9 cellular contexts compared by ENCODE assay signal in the genomic region with DNA sequence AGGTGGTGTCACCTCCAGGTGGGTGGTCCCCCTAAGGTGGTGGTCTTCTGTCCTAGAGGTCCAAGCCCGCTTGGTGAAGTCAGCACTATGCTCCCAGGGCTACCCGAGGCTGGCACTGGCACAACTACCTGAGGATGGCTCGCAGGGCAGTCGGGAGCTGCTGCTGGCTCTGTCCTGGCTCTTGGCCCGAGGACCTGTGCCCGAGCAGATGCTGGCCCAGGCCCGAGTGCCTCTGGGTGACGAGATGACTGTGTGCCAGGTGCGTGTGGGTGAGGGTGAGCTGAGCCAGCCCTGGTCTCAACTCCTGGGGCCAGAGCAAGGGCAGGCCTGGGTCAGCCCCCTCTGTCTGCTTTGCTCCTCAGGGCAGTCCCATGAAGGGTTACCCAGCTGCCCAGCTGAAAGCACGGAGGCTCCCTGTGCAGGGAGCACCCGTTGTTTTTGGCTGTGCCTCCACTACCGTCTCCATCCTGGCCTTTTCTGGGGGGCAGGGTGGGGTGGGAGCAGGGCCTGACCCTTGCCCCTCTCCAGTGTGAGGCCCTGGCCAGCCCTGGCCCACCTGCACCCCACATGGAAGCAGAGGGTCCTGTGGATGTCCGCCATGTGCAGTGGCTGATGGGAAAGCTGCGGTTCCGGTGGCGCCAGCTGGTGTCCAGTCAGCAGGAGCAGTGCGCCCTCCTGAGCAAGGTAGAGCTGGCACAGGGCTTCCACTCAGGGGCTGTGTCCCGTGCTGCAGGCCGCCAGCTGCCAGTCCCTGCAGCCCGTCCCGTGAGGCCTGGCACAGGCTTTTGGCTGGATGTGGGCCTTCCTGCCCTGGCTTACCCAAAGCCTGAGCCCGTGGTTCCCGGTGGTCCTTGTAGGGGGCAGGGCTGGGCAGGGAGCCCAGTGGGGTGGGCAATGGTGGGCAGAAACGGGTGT. TPM values are rescaled to one million over a fixed set of nuclear protein-coding genes. Genes with fewer than 3 reads are reported as not detected.
A peak's percentile ranks its signal among the peaks of the same experiment; 100 is the strongest.
DNase-seq lines count a peak whose midpoint lies in the region; ATAC-seq, FAIRE-seq and TF ChIP-seq lines count a peak whose summit lies in the region.
"Had no signal": no experiment of that assay in that cellular context is flagged by ENCODE, and none has a peak within 500 bp of the region (broad histone marks: within the 10 kb centered on the region; RNA-seq: fewer than 3 reads in every experiment).

No MANE protein-coding gene starts in this region.

- SMC1A ChIA-PET in GM12878 (lab: Charles Lee; ENCODE audit: uncharacterized antibody, unreplicated experiment), result no interaction called here

- no peak for TF ChIP-seq POLR2A in GM12878 (IDR thresholded peaks at IDR 0.05; ENCODE audit: low read depth, low read length)

- no peak overlapping the region for H2AFZ ChIP-seq in GM12878 (ENCODE audit: control insufficient read depth, low read depth, low read length)

- H3K27ac ChIP-seq in HUES64 (ENCODE audit: low read depth, low read length), result no peak overlapping the region
- H3K27ac ChIP-seq in GM12878 (ENCODE audit: control insufficient read depth, insufficient read depth), result no peak overlapping the region

- H3K4me2 ChIP-seq in GM12878 (ENCODE audit: control insufficient read depth, insufficient read depth), result peak overlapping the region; percentile 93

- peak overlapping the region; percentile 67; the same call in 1 of the 2 replicates for H3K4me3 ChIP-seq in AG04449 (ENCODE audit: low read depth, low read length)
- peak overlapping the region; percentile 40 for H3K4me3 ChIP-seq in HUES64 (ENCODE audit: low read length)
- H3K4me3 ChIP-seq in GM12878, result peak overlapping the region; percentile 73; the same call in 1 of the 2 replicates
- H3K4me3 ChIP-seq in mucosa of descending colon, result no peak overlapping the region

- RAD21 ChIA-PET in GM12878 (lab: Charles Lee; ENCODE audit: unreplicated experiment), result interaction anchor here (0.6 to 2.1 kb wide), 4 partner anchors 10 to 807 kb away, joined by 3 to 9 read pairs (median 4); no protein-coding TSS in a partner anchor

- no TSS peak for BruUV-seq in GM12878 (replicated peaks; lab: Mats Ljungman, UMichigan)

- intact Hi-C loops in GM12878 (cut with micrococcal nuclease; ENCODE audit: unreplicated experiment) (loop anchor here (5.0 kb wide), 1 partner anchor 35 kb away; a partner anchor contains a TSS), mucosa of descending colon (cut with DNase I, micrococcal nuclease) (no loop called here)

- peaks cover 8% of the 10 kb centered on the region for H3K79me2 ChIP-seq in GM12878 (ENCODE audit: control insufficient read depth, insufficient read depth, low read length)

- DNase-seq in AG04449 (ENCODE audit: low read depth, low spot score) (no peak), GM12878 (ENCODE audit: low read depth, low spot score) (no peak), mucosa of descending colon (peak; percentile 20 to 78 (median 55)), D721Med (ENCODE audit: insufficient read length, low spot score) (no peak), glomerular visceral epithelial cell (ENCODE audit: extremely low spot score) (no peak), iPS-NIHi7 (ENCODE audit: extremely low spot score) (no peak)
- DNase-seq: brain microvascular endothelial cell had no signal

- H3K27me3 ChIP-seq in HUES64 (ENCODE audit: insufficient read depth, low read length) (peaks cover 22% of the 10 kb centered on the region), GM12878 (replicated peaks in 1 of 2; ENCODE audit: control insufficient read depth in 2 of 2, insufficient read depth in 2 of 2, low read length in 1 of 2) (no peaks in the 10 kb centered on the region)

- no peak for TF ChIP-seq RAD21 in GM12878 (IDR thresholded peaks at IDR 0.05; ENCODE audit: insufficient read depth, low read depth, low read length)

- TF ChIP-seq CTCF in AG04449 (IDR thresholded peaks at IDR 0.05; ENCODE audit: insufficient read depth, low read length, missing control alignments) (no peak), GM12878 (IDR thresholded peaks at IDR 0.05 in 2 of 3, conservative IDR thresholded peaks at IDR 0.05 in 1 of 3; ENCODE audit: control insufficient read depth in 2 of 3, extremely low read depth in 1 of 3, insufficient read depth in 1 of 3, low read depth in 3 of 3, low read length in 3 of 3) (no peak), mucosa of descending colon (IDR thresholded peaks at IDR 0.05) (no peak), D721Med (IDR thresholded peaks at IDR 0.05; ENCODE audit: insufficient read depth, missing control alignments) (no peak)

- no peak for TF ChIP-seq EP300 in GM12878 (IDR thresholded peaks at IDR 0.05; ENCODE audit: borderline replicate concordance in 1 of 2, control insufficient read depth in 1 of 2, low read depth in 2 of 2, low read length in 2 of 2)

- no peak overlapping the region for H3K9ac ChIP-seq in HUES64 (ENCODE audit: low read depth, low read length)
- no peak overlapping the region; the same call in 1 of the 2 replicates for H3K9ac ChIP-seq in GM12878 (ENCODE audit: control insufficient read depth, insufficient read depth, low read length)

- POLR2A ChIA-PET in AG04449 (lab: Yijun Ruan, JAX) (interaction anchor here (0.7 kb wide), 1 partner anchor 36 kb away, joined by 3 read pairs; no protein-coding TSS in a partner anchor), GM12878 (lab: Charles Lee) (interaction anchor here (0.6 to 1.1 kb wide), 3 partner anchors 10 to 321 kb away, joined by 3 to 4 read pairs (median 3); no protein-coding TSS in a partner anchor)

- in situ Hi-C loops in GM12878 (cut with MboI), result no loop called here

- no peak for ATAC-seq in GM12878
- no peak for ATAC-seq in mucosa of descending colon
- no peak for ATAC-seq in esophagus mucosa

- H3K4me1 ChIP-seq in HUES64 (ENCODE audit: insufficient read depth, low read length) (peaks cover 5% of the 10 kb centered on the region; the same call in 1 of the 2 replicates), GM12878 (ENCODE audit: control insufficient read depth, insufficient read depth, low read length) (peaks cover 14% of the 10 kb centered on the region), mucosa of descending colon (ENCODE audit: low read depth) (peaks cover 24% of the 10 kb centered on the region)

- H3K36me3 ChIP-seq in HUES64 (ENCODE audit: insufficient read depth, low read length) (no peaks in the 10 kb centered on the region), GM12878 (ENCODE audit: control insufficient read depth in 2 of 2, insufficient read depth in 2 of 2, low read length in 1 of 2) (no peaks in the 10 kb centered on the region; a peak in 1 of 4 replicates), mucosa of descending colon (ENCODE audit: low read depth) (peaks cover 6% of the 10 kb centered on the region)
- H3K36me3 ChIP-seq: brain microvascular endothelial cell had no signal

- FAIRE-seq in GM12878 (lab: Jason Lieb, UNC) (no peak), D721Med (lab: Jason Lieb, UNC) (no peak)

- 93% methylated on average over 24 of the region's 24 CpGs for WGBS in HUES64
- 77% methylated on average over 23 of the region's 24 CpGs for WGBS in GM12878 (ENCODE audit: insufficient coverage, insufficient replicate concordance, low lambda C conversion rate, missing lambda C conversion rate)

- H3K9me3 ChIP-seq in HUES64 (ENCODE audit: insufficient read depth, low read depth, low read length) (no peaks in the 10 kb centered on the region), GM12878 (replicated peaks; ENCODE audit: control insufficient read depth, insufficient read depth, low read length) (no peaks in the 10 kb centered on the region), mucosa of descending colon (no peaks in the 10 kb centered on the region)

- H4K20me1 ChIP-seq in GM12878 (ENCODE audit: control insufficient read depth, insufficient read depth), result no peaks in the 10 kb centered on the region

- CTCF ChIA-PET in AG04449 (lab: Yijun Ruan, JAX), result interaction anchor here (0.9 to 4.6 kb wide), 3 partner anchors 11 to 122 kb away, joined by 3 to 87 read pairs (median 3); no protein-coding TSS in a partner anchor
- CTCF ChIA-PET in GM12878 (lab: Yijun Ruan, JAX), result interaction anchor here (0.9 to 4.4 kb wide), 6 partner anchors 11 to 816 kb away, joined by 3 to 103 read pairs (median 3); no protein-coding TSS in a partner anchor

RNA-seq across cellular contexts. Expression of a gene that starts 1.3 kb away (rescaled TPM):
- polyA plus RNA-seq in HUES64 (2013, experiment 1 of 2), result 14.3 TPM
- 20.3 TPM for polyA plus RNA-seq in HUES64 (2013, experiment 2 of 2)
- 15.3 and 19.0 TPM in 2 replicates for total RNA-seq in GM12878 (2013; cell fraction: nucleolus; rRNA removed)
- total RNA-seq in GM12878 (2014; rRNA removed) (23.0 and 25.8 TPM in 2 replicates), GM12878 (2014; rRNA removed; fragmentation: Illumina TruSeq; extraction: Trizol) (2.9 and 5.1 TPM in 2 replicates), GM12878 (2021) (30.5 and 34.2 TPM in 2 replicates), mucosa of descending colon (10 to 100 TPM; 11.8 to 23.9 (median 21.8) TPM), esophagus mucosa (8.9 TPM)
- polyA plus RNA-seq in GM12878 (2011; ENCODE audit: low read depth), result 1.9 TPM
- polyA plus RNA-seq in GM12878 (2011; rRNA removed) (1.7 and 6.0 TPM in 2 replicates), GM12878 (2014; fragmentation: Illumina TruSeq; extraction: Trizol) (0.10 and 0.76 TPM in 2 replicates), GM12878 (2014; fragmentation: Nextera tagmentation; extraction: Ambion mirVana) (1 to 10 TPM in 1 of 2 experiments, under 1 TPM in 1; 0.19 to 1.6 TPM), GM12878 (2014; rRNA removed) (27.8 and 32.6 TPM in 2 replicates), GM12878 (2016; fragmentation: Nextera tagmentation; extraction: Ambion mirVana) (10 to 100 TPM; 23.3 to 29.9 TPM)
- 8.1 and 18.8 TPM in 2 replicates for polyA plus RNA-seq in GM12878 (2011; cell fraction: cytosol; rRNA removed)
- polyA plus RNA-seq in GM12878 (2011; cell fraction: nucleus; rRNA removed), result 26.6 and 44.6 TPM in 2 replicates
- polyA plus RNA-seq in GM12878 (2012), result 7.2 and 9.4 TPM in 2 replicates
- 6.5 and 9.2 TPM in 2 replicates for polyA minus RNA-seq in GM12878 (2011; rRNA and poly(A)+ RNA removed)
- polyA minus RNA-seq in GM12878 (2011; cell fraction: cytosol; rRNA and poly(A)+ RNA removed), result 4.4 and 5.8 TPM in 2 replicates
- polyA minus RNA-seq in GM12878 (2011; cell fraction: nucleus; rRNA and poly(A)+ RNA removed), result 8.9 and 18.4 TPM in 2 replicates

RNA-seq across cellular contexts. Expression of a gene that starts 5.6 kb away (rescaled TPM):
- polyA plus RNA-seq in HUES64 (2013, experiment 1 of 2), result 2.6 TPM
- polyA plus RNA-seq in HUES64 (2013, experiment 2 of 2), result 4.9 TPM
- total RNA-seq in GM12878 (2013; cell fraction: nucleolus; rRNA removed), result 20.9 and 21.9 TPM in 2 replicates
- total RNA-seq in GM12878 (2014; rRNA removed) (99.4 and 101 TPM in 2 replicates), GM12878 (2014; rRNA removed; fragmentation: Illumina TruSeq; extraction: Trizol) (87.3 and 90.6 TPM in 2 replicates), GM12878 (2021) (177 and 188 TPM in 2 replicates), mucosa of descending colon (100 to 1,000 TPM in 2 of 3 donors, 10 to 100 TPM in 1; 41.3 to 144 (median 142) TPM), esophagus mucosa (42.6 TPM)
- 110 TPM for polyA plus RNA-seq in GM12878 (2011; ENCODE audit: low read depth)
- polyA plus RNA-seq in GM12878 (2011; rRNA removed) (36.3 and 174 TPM in 2 replicates), GM12878 (2014; fragmentation: Illumina TruSeq; extraction: Trizol) (8.1 and 81.1 TPM in 2 replicates), GM12878 (2014; fragmentation: Nextera tagmentation; extraction: Ambion mirVana) (100 to 1,000 TPM in 1 of 2 experiments, 10 to 100 TPM in 1; 66.8 to 134 TPM), GM12878 (2014; rRNA removed) (259 and 269 TPM in 2 replicates), GM12878 (2016; fragmentation: Nextera tagmentation; extraction: Ambion mirVana) (100 to 1,000 TPM; 207 to 230 TPM)
- polyA plus RNA-seq in GM12878 (2011; cell fraction: cytosol; rRNA removed), result 236 and 406 TPM in 2 replicates
- polyA plus RNA-seq in GM12878 (2011; cell fraction: nucleus; rRNA removed), result 273 and 302 TPM in 2 replicates
- 224 and 253 TPM in 2 replicates for polyA plus RNA-seq in GM12878 (2012)
- 26.0 and 61.0 TPM in 2 replicates for polyA minus RNA-seq in GM12878 (2011; rRNA and poly(A)+ RNA removed)
- polyA minus RNA-seq in GM12878 (2011; cell fraction: cytosol; rRNA and poly(A)+ RNA removed), result 42.5 and 76.2 TPM in 2 replicates
- polyA minus RNA-seq in GM12878 (2011; cell fraction: nucleus; rRNA and poly(A)+ RNA removed), result 17.5 and 28.7 TPM in 2 replicates

RNA-seq across cellular contexts. Expression of a gene that starts 17.7 kb away (rescaled TPM):
- polyA plus RNA-seq in HUES64 (2013, experiment 1 of 2), result 11.3 TPM
- polyA plus RNA-seq in HUES64 (2013, experiment 2 of 2), result 16.5 TPM
- not detected in 2 replicates for total RNA-seq in GM12878 (2013; cell fraction: nucleolus; rRNA removed)
- total RNA-seq in GM12878 (2014; rRNA removed) (0.11 TPM in 1 of 2 replicates, not detected in the other), GM12878 (2014; rRNA removed; fragmentation: Illumina TruSeq; extraction: Trizol) (not detected in 2 replicates), GM12878 (2021) (0.49 and 0.61 TPM in 2 replicates), mucosa of descending colon (10 to 100 TPM; 10.0 to 41.6 (median 23.5) TPM), esophagus mucosa (51.5 TPM)
- not detected for polyA plus RNA-seq in GM12878 (2011; ENCODE audit: low read depth)
- polyA plus RNA-seq in GM12878 (2011; rRNA removed) (0.04 TPM in 1 of 2 replicates, not detected in the other), GM12878 (2014; fragmentation: Illumina TruSeq; extraction: Trizol) (not detected in 2 replicates), GM12878 (2014; fragmentation: Nextera tagmentation; extraction: Ambion mirVana) (not detected), GM12878 (2014; rRNA removed) (not detected in 2 replicates), GM12878 (2016; fragmentation: Nextera tagmentation; extraction: Ambion mirVana) (under 1 TPM; 0.37 to 0.62 TPM)
- 0.39 and 0.40 TPM in 2 replicates for polyA plus RNA-seq in GM12878 (2011; cell fraction: cytosol; rRNA removed)
- polyA plus RNA-seq in GM12878 (2011; cell fraction: nucleus; rRNA removed), result 0.37 and 0.57 TPM in 2 replicates
- 0.15 and 0.22 TPM in 2 replicates for polyA plus RNA-seq in GM12878 (2012)
- polyA minus RNA-seq in GM12878 (2011; rRNA and poly(A)+ RNA removed), result not detected in 2 replicates
- polyA minus RNA-seq in GM12878 (2011; cell fraction: cytosol; rRNA and poly(A)+ RNA removed), result 2.9 and 4.2 TPM in 2 replicates
- 1.4 TPM in 1 of 2 replicates, not detected in the other for polyA minus RNA-seq in GM12878 (2011; cell fraction: nucleus; rRNA and poly(A)+ RNA removed)

RNA-seq across cellular contexts. Expression of a gene that starts 34.1 kb away (rescaled TPM):
- polyA plus RNA-seq in HUES64 (2013, experiment 1 of 2), result 1.0 TPM
- 1.7 TPM for polyA plus RNA-seq in HUES64 (2013, experiment 2 of 2)
- total RNA-seq in GM12878 (2013; cell fraction: nucleolus; rRNA removed), result 2.2 and 2.7 TPM in 2 replicates
- total RNA-seq in GM12878 (2014; rRNA removed) (4.9 and 6.6 TPM in 2 replicates), GM12878 (2014; rRNA removed; fragmentation: Illumina TruSeq; extraction: Trizol) (0.09 and 0.13 TPM in 2 replicates), GM12878 (2021) (3.2 and 3.4 TPM in 2 replicates), mucosa of descending colon (1 to 10 TPM in 2 of 3 donors, under 1 TPM in 1; 0.38 to 4.0 (median 1.0) TPM), esophagus mucosa (0.48 TPM)
- not detected for polyA plus RNA-seq in GM12878 (2011; ENCODE audit: low read depth)
- polyA plus RNA-seq in GM12878 (2011; rRNA removed) (0.04 TPM in 1 of 2 replicates, not detected in the other), GM12878 (2014; fragmentation: Illumina TruSeq; extraction: Trizol) (not detected in 2 replicates), GM12878 (2014; fragmentation: Nextera tagmentation; extraction: Ambion mirVana) (under 1 TPM in 1 of 2 experiments, not detected in 1; 0.27 TPM), GM12878 (2014; rRNA removed) (3.1 and 4.9 TPM in 2 replicates), GM12878 (2016; fragmentation: Nextera tagmentation; extraction: Ambion mirVana) (1 to 10 TPM in 1 of 2 experiments, under 1 TPM in 1; 0.49 to 1.9 TPM)
- polyA plus RNA-seq in GM12878 (2011; cell fraction: cytosol; rRNA removed), result 0.13 TPM in 1 of 2 replicates, not detected in the other
- polyA plus RNA-seq in GM12878 (2011; cell fraction: nucleus; rRNA removed), result 0.07 and 0.12 TPM in 2 replicates
- polyA plus RNA-seq in GM12878 (2012), result 0.30 and 0.35 TPM in 2 replicates
- polyA minus RNA-seq in GM12878 (2011; rRNA and poly(A)+ RNA removed), result not detected in 2 replicates
- not detected in 2 replicates for polyA minus RNA-seq in GM12878 (2011; cell fraction: cytosol; rRNA and poly(A)+ RNA removed)
- polyA minus RNA-seq in GM12878 (2011; cell fraction: nucleus; rRNA and poly(A)+ RNA removed), result 0.12 and 0.29 TPM in 2 replicates

Comparison
In these comparisons a context has a peak if more than half of its experiments do, and no peak if none do; other contexts are left out.
1. DNase-seq: peak in mucosa of descending colon (3 of 3); none in AG04449 (single experiment), GM12878 (single experiment), D721Med (single experiment), glomerular visceral epithelial cell (single experiment) and iPS-NIHi7 (single experiment).
2. RNA of a gene that starts 17.7 kb away (total RNA-seq): 51.5 TPM in esophagus mucosa (single experiment) and 10.0 to 41.6 TPM in mucosa of descending colon; 0.11 to 0.61 TPM in GM12878; every median in the first group is over 4 times any median in the second.